Comparison of ENCODE assay signal across 15 cellular contexts in genomic region chr13:43261018-43261417, GRCh38.
DNase-seq lines count a peak whose midpoint lies in the region; ATAC-seq and TF ChIP-seq lines count a peak whose summit lies in the region.
"Had no signal": no experiment of that assay in that cellular context is flagged by ENCODE, and none has a peak within 500 bp of the region (broad histone marks: within the 10 kb centered on the region; RNA-seq: fewer than 3 reads in every experiment).

No MANE protein-coding gene starts in this region.

- H3K27me3 ChIP-seq in A673 (replicated peaks; ENCODE audit: insufficient read depth, low read depth, low read length, poor library complexity) (no peaks in the 10 kb centered on the region), gastroesophageal sphincter (no peaks in the 10 kb centered on the region)
- H3K27me3 ChIP-seq: thyroid gland had no signal

- H3K9me3 ChIP-seq in A673 (ENCODE audit: low read depth, low read length, poor library complexity, severe bottlenecking) (no peaks in the 10 kb centered on the region), gastroesophageal sphincter (no peaks in the 10 kb centered on the region)
- H3K9me3 ChIP-seq: A549, thyroid gland had no signal

- no peak for TF ChIP-seq POLR2A in gastroesophageal sphincter (IDR thresholded peaks at IDR 0.05)

- H3K4me3 ChIP-seq in A673 (ENCODE audit: low read depth, low read length, poor library complexity, severe bottlenecking) (no peak overlapping the region), gastroesophageal sphincter (no peak overlapping the region)
- H3K4me3 ChIP-seq: A549, GM23338, SK-N-MC, thyroid gland had no signal

- TF ChIP-seq EP300 in gastroesophageal sphincter (IDR thresholded peaks at IDR 0.05): no peak

- H3K4me1 ChIP-seq in A673 (ENCODE audit: insufficient read depth, low read length, poor library complexity, severe bottlenecking) (peaks cover 2% of the 10 kb centered on the region), gastroesophageal sphincter (no peaks in the 10 kb centered on the region)
- H3K4me1 ChIP-seq: A549, thyroid gland had no signal

- CTCF ChIA-PET in A673 (lab: Charles Lee): no interaction called here

- DNase-seq in A673 (ENCODE audit: low spot score) (peak; percentile 7), HCEC 1CT (peak; percentile 83), astrocyte of the hippocampus (ENCODE audit: low read depth, low spot score) (peak; percentile 25), glomerular visceral epithelial cell (ENCODE audit: extremely low spot score) (peak; percentile 48), NCI-H345 treated with DMSO at 0.1 percent for 48 hours (lab: John Stamatoyannopoulos, UW; ENCODE audit: unreplicated experiment) (no peak), HUDEP-2 (lab: John Stamatoyannopoulos, UW; ENCODE audit: unreplicated experiment in 76 of 76) (no peak), cortex of kidney (lab: John Stamatoyannopoulos, UW) (no peak)
- DNase-seq: activated CD8-positive, alpha-beta T cell treated with anti-CD3 and anti-CD28 coated beads, Interleukin-2, amount 10 ng/mL, durations not matched to agents 7 days and 5 days; stimulated activated CD8-positive, alpha-beta memory T cell treated with anti-CD3 and anti-CD28 coated beads, Interleukin-4, amount 100 ng/mL, for 48 hours; thyroid gland had no signal

- TF ChIP-seq CTCF in A673 (conservative IDR thresholded peaks at IDR 0.05; ENCODE audit: low read depth, low read length) (no peak), gastroesophageal sphincter (IDR thresholded peaks at IDR 0.05) (no peak)

- no TSS peak for BruUV-seq in A673 (replicated peaks; lab: Mats Ljungman, UMichigan)

- WGBS in gastroesophageal sphincter (ENCODE audit: low coverage in 1 of 2), 2 donors: 73 to 83% methylated on average over 2 to 4 of the region's 4 CpGs

- H3K27ac ChIP-seq in A673 (ENCODE audit: low read depth, low read length, poor library complexity, severe bottlenecking): no peak overlapping the region
- H3K27ac ChIP-seq in gastroesophageal sphincter: no peak overlapping the region
- H3K27ac ChIP-seq: A549, SK-N-MC, thyroid gland had no signal

- no peaks in the 10 kb centered on the region for H3K36me3 ChIP-seq in A673 (ENCODE audit: insufficient read depth, low read length, poor library complexity, severe bottlenecking)
- peaks cover 0 to 5% of the 10 kb centered on the region in 2 donors for H3K36me3 ChIP-seq in gastroesophageal sphincter
- H3K36me3 ChIP-seq: thyroid gland had no signal

- intact Hi-C loops in A673 (cut with micrococcal nuclease; ENCODE audit: unreplicated experiment): no loop called here

- ATAC-seq in gastroesophageal sphincter: no peak
- ATAC-seq: activated CD8-positive, alpha-beta T cell treated with anti-CD3 and anti-CD28 coated beads, Interleukin-2, amount 10 ng/mL, durations not matched to agents 7 days and 5 days; esophagus mucosa; GM23338 had no signal

- POLR2A ChIA-PET in A673 (lab: Charles Lee; ENCODE audit: low non-redundant PET): no interaction called here

Comparison
In these comparisons a context has a peak if more than half of its experiments do, and no peak if none do; other contexts are left out.
1. DNase-seq: peak in A673 (single experiment), HCEC 1CT (single experiment), astrocyte of the hippocampus (single experiment) and glomerular visceral epithelial cell (single experiment); none in NCI-H345 treated with DMSO at 0.1 percent for 48 hours (single experiment), HUDEP-2 (0 of 76) and cortex of kidney (single experiment).